ENCODE assay signal across 16 cellular contexts in genomic region chr15:82918607-82919230, GRCh38.
"Had no signal": no experiment of that assay in that cellular context is flagged by ENCODE, and none has a peak within 500 bp of the region (broad histone marks: within the 10 kb centered on the region; RNA-seq: fewer than 3 reads in every experiment).

No MANE protein-coding gene starts in this region.

- H3K27me3 Mint-ChIP-seq: progenitor cell of endocrine pancreas; stimulated activated naive CD8-positive, alpha-beta T cell treated with anti-CD3 and anti-CD28 coated beads, Interleukin-15, amount 100 ng/mL, for 72 hours had no signal

- FAIRE-seq: frontal cortex, kidney had no signal

- DNase-seq: activated CD4-positive, alpha-beta T cell treated with anti-CD3 and anti-CD28 coated beads for 48 hours; activated naive CD4-positive, alpha-beta T cell treated with anti-CD3 and anti-CD28 coated beads, Interleukin-2, amount 10 ng/mL, durations not matched to agents 7 days and 5 days; dermis blood vessel endothelial cell; naive B cell; stimulated activated CD4-positive, alpha-beta T cell treated with anti-CD3 and anti-CD28 coated beads, Interleukin-15, amount 100 ng/mL, for 24 hours; stimulated activated CD4-positive, alpha-beta T cell treated with anti-CD3 and anti-CD28 coated beads, Interleukin-4, amount 100 ng/mL, for 24 hours; stimulated activated naive CD8-positive, alpha-beta T cell treated with anti-CD3 and anti-CD28 coated beads, Interleukin-15, amount 100 ng/mL, for 72 hours; uterus had no signal

- H3K9me3 Mint-ChIP-seq: activated naive CD4-positive, alpha-beta T cell treated with anti-CD3 and anti-CD28 coated beads, Interleukin-2, amount 10 ng/mL, durations not matched to agents 7 days and 5 days; activated T-helper 1 cell treated with anti-CD3 and anti-CD28 coated beads, Interleukin-12 subunit alpha, Interleukin-12 subunit beta, Interleukin-2, Interleukin-4 antibody, amounts not matched to agents 30 ng/mL and 10 ng/mL and 1 ng/mL, durations not matched to agents 14 hours and 24 hours and 36 hours; naive B cell; stimulated activated naive CD8-positive, alpha-beta T cell treated with anti-CD3 and anti-CD28 coated beads, Interleukin-15, amount 100 ng/mL, for 72 hours; WTC11 had no signal

- H3K4me1 ChIP-seq: uterus had no signal

- H3K4me1 Mint-ChIP-seq: activated naive CD4-positive, alpha-beta T cell treated with anti-CD3 and anti-CD28 coated beads, Interleukin-2, amount 10 ng/mL, durations not matched to agents 7 days and 5 days; stimulated activated naive CD8-positive, alpha-beta T cell treated with anti-CD3 and anti-CD28 coated beads, Interleukin-15, amount 100 ng/mL, for 72 hours; WTC11 had no signal

- H3K9me3 ChIP-seq: neutrophil, tibial artery, uterus had no signal

- ATAC-seq: SK-N-SH treated with all-trans-retinoic acid at 6 μM for 48 hours; stimulated activated naive CD8-positive, alpha-beta T cell treated with anti-CD3 and anti-CD28 coated beads, Interleukin-15, amount 100 ng/mL, for 72 hours; WTC11 had no signal

- H3K27ac ChIP-seq: neutrophil, tibial artery, uterus had no signal

- H3K4me3 ChIP-seq: tibial artery, uterus had no signal

- H3K36me3 ChIP-seq: neutrophil, tibial artery, uterus had no signal

- H3K36me3 Mint-ChIP-seq: activated naive CD4-positive, alpha-beta T cell treated with anti-CD3 and anti-CD28 coated beads, Interleukin-2, amount 10 ng/mL, durations not matched to agents 7 days and 5 days; naive B cell; WTC11 had no signal

- H3K27ac Mint-ChIP-seq: activated naive CD4-positive, alpha-beta T cell treated with anti-CD3 and anti-CD28 coated beads, Interleukin-2, amount 10 ng/mL, durations not matched to agents 7 days and 5 days; activated T-helper 1 cell treated with anti-CD3 and anti-CD28 coated beads, Interleukin-12 subunit alpha, Interleukin-12 subunit beta, Interleukin-2, Interleukin-4 antibody, amounts not matched to agents 30 ng/mL and 10 ng/mL and 1 ng/mL, durations not matched to agents 14 hours and 24 hours and 36 hours; naive B cell; progenitor cell of endocrine pancreas had no signal

- H3K27me3 ChIP-seq: neutrophil, tibial artery, uterus had no signal

- H3K4me3 Mint-ChIP-seq: activated naive CD4-positive, alpha-beta T cell treated with anti-CD3 and anti-CD28 coated beads, Interleukin-2, amount 10 ng/mL, durations not matched to agents 7 days and 5 days; activated T-helper 1 cell treated with anti-CD3 and anti-CD28 coated beads, Interleukin-12 subunit alpha, Interleukin-12 subunit beta, Interleukin-2, Interleukin-4 antibody, amounts not matched to agents 30 ng/mL and 10 ng/mL and 1 ng/mL, durations not matched to agents 14 hours and 24 hours and 36 hours; naive B cell; stimulated activated naive CD8-positive, alpha-beta T cell treated with anti-CD3 and anti-CD28 coated beads, Interleukin-15, amount 100 ng/mL, for 72 hours; WTC11 had no signal
